ENCODE assay signal across 19 cellular contexts in genomic region chr20:11753155-11753554, GRCh38.
DNase-seq lines count a peak whose midpoint lies in the region; ATAC-seq and TF ChIP-seq lines count a peak whose summit lies in the region.
"Had no signal": no experiment of that assay in that cellular context is flagged by ENCODE, and none has a peak within 500 bp of the region (broad histone marks: within the 10 kb centered on the region; RNA-seq: fewer than 3 reads in every experiment).

No MANE protein-coding gene starts in this region.

- no peaks in the 10 kb centered on the region for H3K9me3 ChIP-seq in mucosa of descending colon
- H3K9me3 ChIP-seq: Caco-2 had no signal

- peak; percentile 39 for ATAC-seq in mucosa of descending colon
- ATAC-seq in HG03097 (IDR thresholded peaks at IDR 0.05; ENCODE audit: low FRiP score, unreplicated experiment), result no peak
- ATAC-seq in GM19397 (IDR thresholded peaks at IDR 0.05; ENCODE audit: unreplicated experiment), result no peak
- no peak for ATAC-seq in HG02870 (IDR thresholded peaks at IDR 0.05; ENCODE audit: unreplicated experiment)
- ATAC-seq: CD8-positive, alpha-beta T cell; GM12878; GM23338; HCT116 had no signal

- peaks cover 14% of the 10 kb centered on the region for H3K4me1 ChIP-seq in mucosa of descending colon (ENCODE audit: low read depth)

- intact Hi-C loops in mucosa of descending colon (cut with DNase I, micrococcal nuclease), result no loop called here

- no peak overlapping the region for H3K4me3 ChIP-seq in epithelial cell of proximal tubule (ENCODE audit: low read depth, low read length)
- no peak overlapping the region for H3K4me3 ChIP-seq in mucosa of descending colon
- H3K4me3 ChIP-seq: BLaER1, GM12878, GM23338 had no signal

- DNase-seq in DMS53 (lab: John Stamatoyannopoulos, UW) (peak; percentile 44), DMS53 treated with DMSO at 0.1 percent for 48 hours (lab: John Stamatoyannopoulos, UW; ENCODE audit: unreplicated experiment) (no peak), epithelial cell of proximal tubule (ENCODE audit: low read depth) (peak; percentile 6), mucosa of descending colon (no peak), medulla oblongata (ENCODE audit: extremely low spot score) (no peak)
- DNase-seq: Caco-2; CD4-positive, CD25-positive, alpha-beta regulatory T cell; CD8-positive, alpha-beta T cell; DMS 273 treated with DMSO at 0.1 percent for 48 hours; EL; GDM1; H9 had no signal

- H3K36me3 ChIP-seq in mucosa of descending colon (ENCODE audit: low read depth), result no peaks in the 10 kb centered on the region
- H3K36me3 ChIP-seq: BLaER1 had no signal

- no peak for TF ChIP-seq CTCF in epithelial cell of proximal tubule (conservative IDR thresholded peaks at IDR 0.05; ENCODE audit: low read depth, low read length)
- no peak for TF ChIP-seq CTCF in mucosa of descending colon (IDR thresholded peaks at IDR 0.05)

Comparison
In these comparisons a context has a peak if more than half of its experiments do, and no peak if none do; other contexts are left out.
1. DNase-seq: peak in DMS53 (single experiment) and epithelial cell of proximal tubule (single experiment); none in DMS53 treated with DMSO at 0.1 percent for 48 hours (single experiment), mucosa of descending colon (0 of 3) and medulla oblongata (single experiment).